38 cellular contexts compared by ENCODE assay signal in genomic region chr5:147193123-147193522, GRCh38. TPM values are rescaled to one million over a fixed set of nuclear protein-coding genes. Genes with fewer than 3 reads are reported as not detected.
"Had no signal": no experiment of that assay in that cellular context is flagged by ENCODE, and none has a peak within 500 bp of the region (broad histone marks: within the 10 kb centered on the region; RNA-seq: fewer than 3 reads in every experiment).

No MANE protein-coding gene starts in this region.

- H3K27me3 ChIP-seq: adrenal gland, body of pancreas, esophagus muscularis mucosa, gastrocnemius medialis had no signal

- H3K36me3 ChIP-seq: adrenal gland, esophagus muscularis mucosa, gastrocnemius medialis, heart right ventricle, WERI-Rb-1 had no signal

- H3K27ac Mint-ChIP-seq: activated CD4-positive, alpha-beta memory T cell treated with anti-CD3 and anti-CD28 coated beads for 36 hours; activated CD4-positive, alpha-beta T cell treated with anti-CD3 and anti-CD28 coated beads for 36 hours; activated CD4-positive, alpha-beta T cell treated with anti-CD3 and anti-CD28 coated beads, Interleukin-2, amount 10 ng/mL, durations not matched to agents 24 days and 14 days; activated CD8-positive, alpha-beta memory T cell treated with anti-CD3 and anti-CD28 coated beads, Interleukin-2, amount 10 ng/mL, durations not matched to agents 7 days and 5 days; activated CD8-positive, alpha-beta T cell treated with anti-CD3 and anti-CD28 coated beads, Interleukin-2, amount 10 ng/mL, durations not matched to agents 7 days and 5 days; activated naive CD4-positive, alpha-beta T cell treated with anti-CD3 and anti-CD28 coated beads for 36 hours; activated naive CD4-positive, alpha-beta T cell treated with anti-CD3 and anti-CD28 coated beads, Interleukin-2, amount 50 U/mL, for 24 hours; activated naive CD8-positive, alpha-beta T cell treated with anti-CD3 and anti-CD28 coated beads for 36 hours; activated naive CD8-positive, alpha-beta T cell treated with anti-CD3 and anti-CD28 coated beads, Interleukin-2, amount 50 U/mL, for 24 hours; activated T-helper 1 cell treated with anti-CD3 and anti-CD28 coated beads, Interleukin-12 subunit alpha, Interleukin-12 subunit beta, Interleukin-2, Interleukin-4 antibody, amounts not matched to agents 30 ng/mL and 10 ng/mL and 1 ng/mL, durations not matched to agents 14 hours and 24 hours and 36 hours; activated T-helper 2 cell treated with anti-CD3 and anti-CD28 coated beads, Interferon-gamma antibody, Interleukin-2, Interleukin-4, amounts not matched to agents 10 μg/mL and 5 μg/mL and 100 μg/mL, durations not matched to agents 14 hours and 24 hours and 36 hours; effector memory CD8-positive, alpha-beta T cell; T-helper 17 cell; T-helper 2 cell treated with Interferon-gamma antibody and Interleukin-4, amounts not matched to agents 5 μg/mL and 100 μg/mL, for 36 hours had no signal

- H3K9me3 Mint-ChIP-seq: activated CD4-positive, alpha-beta memory T cell treated with anti-CD3 and anti-CD28 coated beads for 36 hours; activated CD4-positive, alpha-beta T cell treated with anti-CD3 and anti-CD28 coated beads, Interleukin-2, amount 10 ng/mL, durations not matched to agents 24 days and 14 days; activated naive CD4-positive, alpha-beta T cell treated with anti-CD3 and anti-CD28 coated beads for 36 hours; activated naive CD4-positive, alpha-beta T cell treated with anti-CD3 and anti-CD28 coated beads, Interleukin-2, amount 50 U/mL, for 24 hours; activated naive CD8-positive, alpha-beta T cell treated with anti-CD3 and anti-CD28 coated beads for 36 hours; activated naive CD8-positive, alpha-beta T cell treated with anti-CD3 and anti-CD28 coated beads, Interleukin-2, amount 50 U/mL, for 24 hours; activated T-helper 1 cell treated with anti-CD3 and anti-CD28 coated beads, Interleukin-12 subunit alpha, Interleukin-12 subunit beta, Interleukin-2, Interleukin-4 antibody, amounts not matched to agents 30 ng/mL and 10 ng/mL and 1 ng/mL, durations not matched to agents 14 hours and 24 hours and 36 hours; activated T-helper 2 cell treated with anti-CD3 and anti-CD28 coated beads, Interferon-gamma antibody, Interleukin-2, Interleukin-4, amounts not matched to agents 10 μg/mL and 5 μg/mL and 100 μg/mL, durations not matched to agents 14 hours and 24 hours and 36 hours; effector memory CD8-positive, alpha-beta T cell; T-helper 2 cell treated with Interferon-gamma antibody and Interleukin-4, amounts not matched to agents 5 μg/mL and 100 μg/mL, for 36 hours had no signal

- FAIRE-seq: colon had no signal

- H3K4me3 ChIP-seq: adrenal gland, body of pancreas, esophagus muscularis mucosa, gastrocnemius medialis, heart right ventricle had no signal

- H3K36me3 Mint-ChIP-seq: activated CD4-positive, alpha-beta memory T cell treated with anti-CD3 and anti-CD28 coated beads for 36 hours; activated CD8-positive, alpha-beta memory T cell treated with anti-CD3 and anti-CD28 coated beads, Interleukin-2, amount 10 ng/mL, durations not matched to agents 7 days and 5 days; activated naive CD4-positive, alpha-beta T cell treated with anti-CD3 and anti-CD28 coated beads, Interleukin-2, amount 50 U/mL, for 24 hours; activated naive CD8-positive, alpha-beta T cell treated with anti-CD3 and anti-CD28 coated beads for 36 hours had no signal

- H3K4me1 ChIP-seq: foreskin keratinocyte, gastrocnemius medialis had no signal

- H3K9me3 ChIP-seq: adrenal gland, body of pancreas, esophagus muscularis mucosa, gastrocnemius medialis, heart right ventricle had no signal

- H3K27ac ChIP-seq: adrenal gland, body of pancreas, esophagus muscularis mucosa, foreskin keratinocyte, gastrocnemius medialis, heart right ventricle, WERI-Rb-1 had no signal

- DNase-seq: activated CD4-positive, alpha-beta memory T cell treated with anti-CD3 and anti-CD28 coated beads for 36 hours; activated CD4-positive, alpha-beta T cell treated with anti-CD3 and anti-CD28 coated beads for 36 hours; activated CD4-positive, CD25-positive, alpha-beta regulatory T cell; activated CD4-positive, CD25-positive, alpha-beta regulatory T cell treated with anti-CD3 and anti-CD28 coated beads, Interleukin-2, amount 50 U/mL, for 72 hours; activated CD8-positive, alpha-beta memory T cell treated with anti-CD3 and anti-CD28 coated beads, Interleukin-2, amount 10 ng/mL, durations not matched to agents 7 days and 5 days; activated CD8-positive, alpha-beta memory T cell treated with anti-CD3 and anti-CD28 coated beads, Interleukin-2, amount 50 U/mL, for 4 hours; activated CD8-positive, alpha-beta T cell treated with anti-CD3 and anti-CD28 coated beads, Interleukin-2, amount 10 ng/mL, durations not matched to agents 7 days and 5 days; activated effector memory CD4-positive, alpha-beta T cell treated with anti-CD3 and anti-CD28 coated beads, Interleukin-2, amount 50 U/mL, for 16 hours; activated naive CD4-positive, alpha-beta T cell treated with anti-CD3 and anti-CD28 coated beads for 36 hours; activated naive CD8-positive, alpha-beta T cell treated with anti-CD3 and anti-CD28 coated beads for 36 hours; activated naive CD8-positive, alpha-beta T cell treated with anti-CD3 and anti-CD28 coated beads, Interleukin-2, amount 50 U/mL, for 24 hours; activated T-cell treated with anti-CD3 and anti-CD28 coated beads, Interleukin-2, amount 50 U/mL, for 1 hour; activated T-cell treated with anti-CD3 and anti-CD28 coated beads, Interleukin-2, amount 50 U/mL, for 48 hours; adrenal gland; amygdala; aorta; body of pancreas; caudate nucleus; cortex of kidney; dermis blood vessel endothelial cell; effector CD4-positive, alpha-beta T cell; effector memory CD8-positive, alpha-beta T cell; erythroblast; foreskin keratinocyte; gastrocnemius medialis; glutamatergic neuron; heart right ventricle; T-helper 17 cell; T1000; WERI-Rb-1 had no signal

- ATAC-seq: activated CD4-positive, alpha-beta T cell treated with anti-CD3 and anti-CD28 coated beads for 36 hours; activated CD8-positive, alpha-beta memory T cell treated with anti-CD3 and anti-CD28 coated beads, Interleukin-2, amount 10 ng/mL, durations not matched to agents 7 days and 5 days; activated CD8-positive, alpha-beta T cell treated with anti-CD3 and anti-CD28 coated beads, Interleukin-2, amount 10 ng/mL, durations not matched to agents 7 days and 5 days; activated naive CD8-positive, alpha-beta T cell treated with anti-CD3 and anti-CD28 coated beads, Interleukin-2, amount 50 U/mL, for 24 hours; body of pancreas; effector memory CD8-positive, alpha-beta T cell; foreskin keratinocyte; gastrocnemius medialis; heart right ventricle; T-helper 17 cell had no signal

- H3K4me3 Mint-ChIP-seq: activated CD4-positive, alpha-beta memory T cell treated with anti-CD3 and anti-CD28 coated beads for 36 hours; activated CD4-positive, alpha-beta T cell treated with anti-CD3 and anti-CD28 coated beads for 36 hours; activated CD4-positive, alpha-beta T cell treated with anti-CD3 and anti-CD28 coated beads, Interleukin-2, amount 10 ng/mL, durations not matched to agents 24 days and 14 days; activated CD8-positive, alpha-beta memory T cell treated with anti-CD3 and anti-CD28 coated beads, Interleukin-2, amount 10 ng/mL, durations not matched to agents 7 days and 5 days; activated CD8-positive, alpha-beta T cell treated with anti-CD3 and anti-CD28 coated beads, Interleukin-2, amount 10 ng/mL, durations not matched to agents 7 days and 5 days; activated naive CD4-positive, alpha-beta T cell treated with anti-CD3 and anti-CD28 coated beads for 36 hours; activated naive CD4-positive, alpha-beta T cell treated with anti-CD3 and anti-CD28 coated beads, Interleukin-2, amount 50 U/mL, for 24 hours; activated naive CD8-positive, alpha-beta T cell treated with anti-CD3 and anti-CD28 coated beads for 36 hours; activated naive CD8-positive, alpha-beta T cell treated with anti-CD3 and anti-CD28 coated beads, Interleukin-2, amount 50 U/mL, for 24 hours; activated T-helper 1 cell treated with anti-CD3 and anti-CD28 coated beads, Interleukin-12 subunit alpha, Interleukin-12 subunit beta, Interleukin-2, Interleukin-4 antibody, amounts not matched to agents 30 ng/mL and 10 ng/mL and 1 ng/mL, durations not matched to agents 14 hours and 24 hours and 36 hours; effector memory CD8-positive, alpha-beta T cell; T-helper 17 cell; T-helper 2 cell treated with Interferon-gamma antibody and Interleukin-4, amounts not matched to agents 5 μg/mL and 100 μg/mL, for 36 hours had no signal

RNA-seq across cellular contexts. Expression of gene STK32A, which starts 41.7 kb away (rescaled TPM):
- total RNA-seq: activated CD4-positive, alpha-beta memory T cell treated with anti-CD3 and anti-CD28 coated beads for 36 hours; activated CD4-positive, alpha-beta T cell treated with anti-CD3 and anti-CD28 coated beads for 36 hours; activated CD4-positive, alpha-beta T cell treated with anti-CD3 and anti-CD28 coated beads, Interleukin-2, amount 10 ng/mL, durations not matched to agents 24 days and 14 days; activated CD8-positive, alpha-beta memory T cell treated with anti-CD3 and anti-CD28 coated beads for 36 hours; activated CD8-positive, alpha-beta memory T cell treated with anti-CD3 and anti-CD28 coated beads, Interleukin-2, amount 10 ng/mL, durations not matched to agents 7 days and 5 days; activated CD8-positive, alpha-beta T cell treated with anti-CD3 and anti-CD28 coated beads, Interleukin-2, amount 10 ng/mL, durations not matched to agents 7 days and 5 days; activated naive CD4-positive, alpha-beta T cell treated with anti-CD3 and anti-CD28 coated beads for 36 hours; activated naive CD8-positive, alpha-beta T cell treated with anti-CD3 and anti-CD28 coated beads for 36 hours; activated T-helper 1 cell treated with anti-CD3 and anti-CD28 coated beads, Interleukin-12 subunit alpha, Interleukin-12 subunit beta, Interleukin-2, Interleukin-4 antibody, amounts not matched to agents 30 ng/mL and 10 ng/mL and 1 ng/mL, durations not matched to agents 14 hours and 24 hours and 36 hours; activated T-helper 2 cell treated with anti-CD3 and anti-CD28 coated beads, Interferon-gamma antibody, Interleukin-2, Interleukin-4, amounts not matched to agents 10 μg/mL and 5 μg/mL and 100 μg/mL, durations not matched to agents 14 hours and 24 hours and 36 hours; dermis blood vessel endothelial cell; T-helper 17 cell had no signal
